Comparison of ENCODE assay signal across 9 cellular contexts in the genomic region with DNA sequence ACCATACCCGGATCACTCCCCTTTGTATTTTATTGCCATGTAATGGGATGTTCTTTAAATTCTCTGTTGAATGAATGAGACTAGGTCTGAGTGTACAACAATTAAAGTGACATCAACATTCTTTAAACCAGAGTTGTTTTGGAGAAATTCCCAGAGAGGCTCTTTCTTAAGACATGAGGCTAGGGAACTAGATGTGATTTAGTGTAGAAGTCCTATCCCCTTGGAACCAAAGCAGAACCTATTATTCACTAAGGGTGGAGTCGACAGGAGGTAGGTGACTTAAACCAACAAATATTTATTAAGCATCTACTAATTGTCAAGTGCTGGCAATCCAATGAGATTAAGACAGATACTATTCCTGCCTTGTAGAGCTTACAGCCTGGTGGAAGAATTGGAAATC. TPM values are rescaled to one million over a fixed set of nuclear protein-coding genes. Genes with fewer than 3 reads are reported as not detected.
DNase-seq lines count a peak whose midpoint lies in the region; ATAC-seq, FAIRE-seq and TF ChIP-seq lines count a peak whose summit lies in the region.
"Had no signal": no experiment of that assay in that cellular context is flagged by ENCODE, and none has a peak within 500 bp of the region (broad histone marks: within the 10 kb centered on the region; RNA-seq: fewer than 3 reads in every experiment).

No MANE protein-coding gene starts in this region.

- peaks cover 13 to 19% of the 10 kb centered on the region in 2 experiments for H3K36me3 ChIP-seq in keratinocyte (ENCODE audit: control insufficient read depth in 2 of 2, extremely low read depth in 1 of 2, insufficient read depth in 2 of 2, low read length in 2 of 2)
- no peaks in the 10 kb centered on the region for H3K36me3 ChIP-seq in transverse colon
- peaks cover 0 to 4% of the 10 kb centered on the region in 2 donors for H3K36me3 ChIP-seq in aorta (ENCODE audit: control insufficient read depth in 1 of 2, insufficient read depth in 2 of 2, low read length in 1 of 2)

- peak overlapping the region; percentile 49 for H3K27ac Mint-ChIP-seq in activated naive CD4-positive, alpha-beta T cell treated with anti-CD3 and anti-CD28 coated beads, Interleukin-2, amount 10 ng/mL, durations not matched to agents 7 days and 5 days
- no peak overlapping the region for H3K27ac Mint-ChIP-seq in activated naive CD8-positive, alpha-beta T cell treated with anti-CD3 and anti-CD28 coated beads, Interleukin-2, amount 10 ng/mL, durations not matched to agents 7 days and 5 days

- dilution Hi-C loops in keratinocyte (cut with MboI; ENCODE audit: extremely low pct_ligation_motif_present, low sequenced_read_pairs): no loop called here

- no peak for FAIRE-seq in keratinocyte (lab: Jason Lieb, UNC)

- no peak for TF ChIP-seq CTCF in keratinocyte (optimal IDR thresholded peaks at IDR 0.05 in 1 of 3, IDR thresholded peaks at IDR 0.05 in 1 of 3, conservative IDR thresholded peaks at IDR 0.05 in 1 of 3; ENCODE audit: extremely low read depth in 1 of 3, insufficient read depth in 2 of 3, low read length in 3 of 3)
- TF ChIP-seq CTCF in transverse colon (IDR thresholded peaks at IDR 0.05): no peak

- no peaks in the 10 kb centered on the region for H3K9me3 Mint-ChIP-seq in activated naive CD4-positive, alpha-beta T cell treated with anti-CD3 and anti-CD28 coated beads, Interleukin-2, amount 10 ng/mL, durations not matched to agents 7 days and 5 days
- no peaks in the 10 kb centered on the region for H3K9me3 Mint-ChIP-seq in activated naive CD8-positive, alpha-beta T cell treated with anti-CD3 and anti-CD28 coated beads, Interleukin-2, amount 10 ng/mL, durations not matched to agents 7 days and 5 days

- H3K9me1 ChIP-seq in keratinocyte (ENCODE audit: control insufficient read depth, extremely low read depth, insufficient read depth, low read length): no peaks in the 10 kb centered on the region

- H3K27ac ChIP-seq in keratinocyte (ENCODE audit: control insufficient read depth, insufficient read depth, low read length) (peak overlapping the region; percentile 87), transverse colon (peak overlapping the region; percentile 92 to 95 (median 93)), aorta (ENCODE audit: low read depth in 1 of 2, low read length in 2 of 2) (no peak overlapping the region)

- H3K4me1 Mint-ChIP-seq in activated naive CD4-positive, alpha-beta T cell treated with anti-CD3 and anti-CD28 coated beads, Interleukin-2, amount 10 ng/mL, durations not matched to agents 7 days and 5 days: peaks cover 37% of the 10 kb centered on the region
- H3K4me1 Mint-ChIP-seq in activated naive CD8-positive, alpha-beta T cell treated with anti-CD3 and anti-CD28 coated beads, Interleukin-2, amount 10 ng/mL, durations not matched to agents 7 days and 5 days: peaks cover 26% of the 10 kb centered on the region

- intact Hi-C loops in transverse colon (cut with DNase I; ENCODE audit: low total_unique reads): no loop called here
- intact Hi-C loops in aorta (cut with DNase I): loop anchor here in 1 of 2 donors (10.0 kb wide), 1 partner anchor 235 kb away; no protein-coding TSS in a partner anchor

- H3K4me3 ChIP-seq in keratinocyte (ENCODE audit: control insufficient read depth in 2 of 3, extremely low read depth in 1 of 3, insufficient read depth in 2 of 3, low read depth in 1 of 3, low read length in 3 of 3) (peak overlapping the region; percentile 67 to 99 (median 98)), transverse colon (peak overlapping the region; percentile 77 to 99 (median 82)), aorta (ENCODE audit: low read length in 2 of 2) (peak overlapping the region in 1 of 2 donors; percentile 69)

- in situ Hi-C loops in transverse colon (cut with MboI; ENCODE audit: low pct_ligation_motif_present in 1 of 4, low pct_unique_long_range_greater_than_20kb in 1 of 4, low sequenced_read_pairs in 3 of 4): no loop called here

- POLR2A ChIA-PET in activated naive CD8-positive, alpha-beta T cell treated with anti-CD3 and anti-CD28 coated beads, Interleukin-2, amount 10 ng/mL, durations not matched to agents 7 days and 5 days (lab: Charles Lee): no interaction called here

- TF ChIP-seq EP300 in transverse colon (IDR thresholded peaks at IDR 0.05; ENCODE audit: low read depth): no peak

- no peak for ATAC-seq in activated naive CD8-positive, alpha-beta T cell treated with anti-CD3 and anti-CD28 coated beads, Interleukin-2, amount 10 ng/mL, durations not matched to agents 7 days and 5 days (ENCODE audit: low read depth)
- no peak for ATAC-seq in aorta (ENCODE audit: low FRiP score)

- H3K27me3 ChIP-seq in keratinocyte (ENCODE audit: control insufficient read depth, extremely low read depth, insufficient read depth, low read length) (no peaks in the 10 kb centered on the region), transverse colon (no peaks in the 10 kb centered on the region), aorta (ENCODE audit: control insufficient read depth in 1 of 2, insufficient read depth in 2 of 2, low read length in 1 of 2) (no peaks in the 10 kb centered on the region)

- no peaks in the 10 kb centered on the region for H3K27me3 Mint-ChIP-seq in activated naive CD4-positive, alpha-beta T cell treated with anti-CD3 and anti-CD28 coated beads, Interleukin-2, amount 10 ng/mL, durations not matched to agents 7 days and 5 days
- H3K27me3 Mint-ChIP-seq in activated naive CD8-positive, alpha-beta T cell treated with anti-CD3 and anti-CD28 coated beads, Interleukin-2, amount 10 ng/mL, durations not matched to agents 7 days and 5 days: no peaks in the 10 kb centered on the region

- H3K4me3 Mint-ChIP-seq in activated naive CD4-positive, alpha-beta T cell treated with anti-CD3 and anti-CD28 coated beads, Interleukin-2, amount 10 ng/mL, durations not matched to agents 7 days and 5 days: peak overlapping the region; percentile 82
- H3K4me3 Mint-ChIP-seq in activated naive CD8-positive, alpha-beta T cell treated with anti-CD3 and anti-CD28 coated beads, Interleukin-2, amount 10 ng/mL, durations not matched to agents 7 days and 5 days: peak overlapping the region; percentile 85

- H4K20me1 ChIP-seq in keratinocyte (ENCODE audit: control insufficient read depth, extremely low read depth, insufficient read depth, low read length): peaks cover 12% of the 10 kb centered on the region

- peak overlapping the region; percentile 96 for H3K9ac ChIP-seq in keratinocyte (ENCODE audit: control insufficient read depth, extremely low read depth, insufficient read depth, low read length)

- no peak for DNase-seq in activated naive CD4-positive, alpha-beta T cell treated with anti-CD3 and anti-CD28 coated beads, Interleukin-2, amount 10 ng/mL, durations not matched to agents 7 days and 5 days
- no peak for DNase-seq in activated naive CD4-positive, alpha-beta T cell (lab: John Stamatoyannopoulos, UW)
- no peak for DNase-seq in activated naive CD8-positive, alpha-beta T cell treated with anti-CD3 and anti-CD28 coated beads, Interleukin-2, amount 10 ng/mL, durations not matched to agents 7 days and 5 days
- DNase-seq in keratinocyte (ENCODE audit: low read depth, low spot score) (no peak), transverse colon (no peak), cortex of kidney (lab: John Stamatoyannopoulos, UW) (no peak), GM19238 (ENCODE audit: insufficient read length, low spot score) (no peak), aorta (no peak)
- DNase-seq: stimulated activated CD4-positive, alpha-beta T cell treated with anti-CD3 and anti-CD28 coated beads, Interleukin-4, amount 100 ng/mL, for 24 hours had no signal

- no peak overlapping the region for H2AFZ ChIP-seq in keratinocyte (ENCODE audit: control insufficient read depth, low read length)

- no peaks in the 10 kb centered on the region for H3K9me3 ChIP-seq in keratinocyte (ENCODE audit: control insufficient read depth, low read depth, low read length)
- no peaks in the 10 kb centered on the region for H3K9me3 ChIP-seq in transverse colon
- H3K9me3 ChIP-seq in aorta (ENCODE audit: control insufficient read depth, low read length): no peaks in the 10 kb centered on the region

- CTCF ChIA-PET in activated naive CD4-positive, alpha-beta T cell treated with anti-CD3 and anti-CD28 coated beads, Interleukin-2, amount 10 ng/mL, durations not matched to agents 7 days and 5 days (lab: Charles Lee): no interaction called here

- H3K4me2 ChIP-seq in keratinocyte (ENCODE audit: control insufficient read depth, extremely low read depth, insufficient read depth, low read depth, low read length): peak overlapping the region; percentile 71

- 0 to 49% methylated on average over 1 to 2 of the region's 2 CpGs for WGBS in transverse colon (ENCODE audit: low coverage in 1 of 2), 2 donors
- 44 to 76% methylated on average over 2 of the region's 2 CpGs for WGBS in aorta, 2 donors

- H3K36me3 Mint-ChIP-seq in activated naive CD4-positive, alpha-beta T cell treated with anti-CD3 and anti-CD28 coated beads, Interleukin-2, amount 10 ng/mL, durations not matched to agents 7 days and 5 days: peaks cover 26% of the 10 kb centered on the region
- peaks cover 10% of the 10 kb centered on the region for H3K36me3 Mint-ChIP-seq in activated naive CD8-positive, alpha-beta T cell treated with anti-CD3 and anti-CD28 coated beads, Interleukin-2, amount 10 ng/mL, durations not matched to agents 7 days and 5 days

- H3K79me2 ChIP-seq in keratinocyte (ENCODE audit: control insufficient read depth, insufficient read depth, low read length): peaks cover 53% of the 10 kb centered on the region

- TF ChIP-seq POLR2A in transverse colon (IDR thresholded peaks at IDR 0.05): no peak

- H3K4me1 ChIP-seq in keratinocyte (ENCODE audit: control insufficient read depth, extremely low read depth, insufficient read depth, low read length): peaks cover 15% of the 10 kb centered on the region
- H3K4me1 ChIP-seq in transverse colon: peaks cover 16 to 22% (median 19%) of the 10 kb centered on the region in 4 donors
- no peaks in the 10 kb centered on the region for H3K4me1 ChIP-seq in aorta (ENCODE audit: control insufficient read depth in 1 of 2, insufficient read depth in 2 of 2, low read length in 2 of 2)

RNA-seq across cellular contexts. Expression of a gene that starts 1.7 kb away (rescaled TPM):
- 10 to 100 TPM; 63.9 to 66.0 TPM for total RNA-seq in activated naive CD8-positive, alpha-beta T cell treated with anti-CD3 and anti-CD28 coated beads, Interleukin-2, amount 10 ng/mL, durations not matched to agents 7 days and 5 days
- polyA plus RNA-seq in keratinocyte: 83.9 to 196 TPM (median 109 TPM) in 3 replicates
- 172 TPM for polyA plus RNA-seq in keratinocyte (2011; ENCODE audit: low read depth)
- polyA plus RNA-seq in keratinocyte (2011; cell fraction: cytosol; rRNA removed): 91.4 and 152 TPM in 2 replicates
- 32.3 and 69.4 TPM in 2 replicates for polyA plus RNA-seq in keratinocyte (2011; cell fraction: nucleus; rRNA removed)
- 141 and 150 TPM in 2 replicates for polyA plus RNA-seq in keratinocyte (2012; ENCODE audit: low replicate concordance)
- polyA minus RNA-seq in keratinocyte: 8.1 to 78.5 TPM (median 15.8 TPM) in 3 replicates
- polyA minus RNA-seq in keratinocyte (2011; cell fraction: cytosol; rRNA and poly(A)+ RNA removed): 121 TPM
- 15.2 and 23.9 TPM in 2 replicates for polyA minus RNA-seq in keratinocyte (2011; cell fraction: nucleus; rRNA and poly(A)+ RNA removed)
- 10 to 100 TPM; 10.7 to 45.9 (median 19.9) TPM for total RNA-seq in transverse colon
- 10 to 100 TPM; 69.0 to 71.1 TPM for total RNA-seq in aorta
- 10 to 100 TPM; 38.9 to 42.1 TPM for polyA plus RNA-seq in aorta

RNA-seq across cellular contexts. Expression of a gene that starts 23.3 kb away (rescaled TPM):
- under 1 TPM; 0.17 to 0.30 TPM for total RNA-seq in activated naive CD8-positive, alpha-beta T cell treated with anti-CD3 and anti-CD28 coated beads, Interleukin-2, amount 10 ng/mL, durations not matched to agents 7 days and 5 days
- polyA plus RNA-seq in keratinocyte: 0.35 to 0.76 TPM (median 0.36 TPM) in 3 replicates
- 1.8 TPM for polyA plus RNA-seq in keratinocyte (2011; ENCODE audit: low read depth)
- 0.44 and 0.61 TPM in 2 replicates for polyA plus RNA-seq in keratinocyte (2011; cell fraction: cytosol; rRNA removed)
- polyA plus RNA-seq in keratinocyte (2011; cell fraction: nucleus; rRNA removed): 0.46 and 0.60 TPM in 2 replicates
- 0.58 and 0.80 TPM in 2 replicates for polyA plus RNA-seq in keratinocyte (2012; ENCODE audit: low replicate concordance)
- 0.26 to 0.52 TPM (median 0.36 TPM) in 3 replicates for polyA minus RNA-seq in keratinocyte
- polyA minus RNA-seq in keratinocyte (2011; cell fraction: cytosol; rRNA and poly(A)+ RNA removed): not detected
- 0.21 TPM in 1 of 2 replicates, not detected in the other for polyA minus RNA-seq in keratinocyte (2011; cell fraction: nucleus; rRNA and poly(A)+ RNA removed)
- total RNA-seq in transverse colon: 1 to 10 TPM in 3 of 4 donors, not detected in 1; 2.1 to 4.4 (median 2.2) TPM
- total RNA-seq in aorta: under 1 TPM; 0.23 to 0.36 TPM
- polyA plus RNA-seq in aorta: under 1 TPM; 0.31 to 0.38 TPM

Comparison
In these comparisons a context has a peak if more than half of its experiments do, and no peak if none do; other contexts are left out.
1. H3K27ac ChIP-seq: peak in keratinocyte (single experiment) and transverse colon (4 of 4); none in aorta (0 of 2).